Comparison of ENCODE assay signal across 18 cellular contexts in the genomic region with DNA sequence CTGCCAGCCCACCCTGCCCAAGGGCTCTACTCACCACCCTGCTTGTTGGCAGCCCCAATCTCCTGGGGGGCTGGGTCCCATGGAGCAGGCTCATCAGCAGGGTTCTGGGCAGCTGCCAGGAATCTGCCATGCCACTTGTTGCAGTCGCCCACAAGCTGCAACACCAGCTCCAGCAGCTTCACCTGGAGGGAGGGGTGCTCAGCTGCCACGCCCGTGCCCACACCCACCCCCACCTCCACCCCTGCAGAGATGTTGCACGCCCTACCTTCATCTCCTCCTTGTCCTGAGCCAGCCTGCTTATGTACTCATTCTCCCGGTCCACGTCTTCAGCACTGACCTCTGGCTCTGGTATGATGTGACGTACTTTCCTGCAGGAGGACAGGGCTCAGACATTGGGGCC.
DNase-seq lines count a peak whose midpoint lies in the region; ATAC-seq and TF ChIP-seq lines count a peak whose summit lies in the region.
"Had no signal": no experiment of that assay in that cellular context is flagged by ENCODE, and none has a peak within 500 bp of the region (broad histone marks: within the 10 kb centered on the region; RNA-seq: fewer than 3 reads in every experiment).

No MANE protein-coding gene starts in this region.

- peak overlapping the region; percentile 11 for H3K27ac Mint-ChIP-seq in T-helper 17 cell
- no peak overlapping the region for H3K27ac Mint-ChIP-seq in stimulated activated memory B cell treated with anti-CD40 and anti-IgM and Interleukin-4, amounts not matched to agents 10 μg/mL and 1 μg/mL and 100 μg/mL, for 72 hours
- H3K27ac Mint-ChIP-seq: CD8-positive, alpha-beta memory T cell had no signal

- H3K9me3 ChIP-seq in DND-41 (ENCODE audit: insufficient read depth, low read length, severe bottlenecking) (peaks cover 1% of the 10 kb centered on the region), T-helper 17 cell (ENCODE audit: control insufficient read depth, low read length, poor library complexity, severe bottlenecking) (no peaks in the 10 kb centered on the region)

- DNase-seq in NCI-H146 (lab: John Stamatoyannopoulos, UW) (peak; percentile 7), NCI-H146 treated with DMSO at 0.1 percent for 48 hours (lab: John Stamatoyannopoulos, UW; ENCODE audit: unreplicated experiment) (no peak), DND-41 (no peak), T-helper 17 cell (no peak), DMS53 (lab: John Stamatoyannopoulos, UW) (no peak), T1000 (lab: John Stamatoyannopoulos, UW) (no peak)
- DNase-seq in activated effector memory CD4-positive, alpha-beta T cell treated with anti-CD3 and anti-CD28 coated beads, Interleukin-2, amount 50 U/mL, for 16 hours, result no peak
- DNase-seq: AML-193; CD8-positive, alpha-beta memory T cell; DMS 273 treated with DMSO at 0.1 percent for 48 hours; DMS79; EL; GOT3; H9 had no signal

- H3K36me3 ChIP-seq in DND-41 (ENCODE audit: insufficient read depth, low read length), result no peaks in the 10 kb centered on the region
- H3K36me3 ChIP-seq: BLaER1 had no signal

- H3K4me3 Mint-ChIP-seq in T-helper 17 cell, result no peak overlapping the region
- H3K4me3 Mint-ChIP-seq in stimulated activated memory B cell treated with anti-CD40 and anti-IgM and Interleukin-4, amounts not matched to agents 10 μg/mL and 1 μg/mL and 100 μg/mL, for 72 hours, result no peak overlapping the region
- H3K4me3 Mint-ChIP-seq: CD8-positive, alpha-beta memory T cell; H9 had no signal

- H4K20me1 ChIP-seq in DND-41 (ENCODE audit: insufficient read depth, low read length), result no peaks in the 10 kb centered on the region
- H4K20me1 ChIP-seq: BLaER1 had no signal

- ATAC-seq in DND-41 (ENCODE audit: insufficient read depth, low read depth) (0 out of 3 replicates have a peak, but pooled peaks have one; percentile 19), T-helper 17 cell (no peak)
- ATAC-seq in stimulated activated memory B cell treated with anti-CD40 and anti-IgM and Interleukin-4, amounts not matched to agents 10 μg/mL and 1 μg/mL and 100 μg/mL, for 72 hours, result peak; percentile 9
- ATAC-seq: HepG2 had no signal

- no peak for TF ChIP-seq CTCF in DND-41 (IDR thresholded peaks at IDR 0.05; ENCODE audit: borderline replicate concordance, extremely low read depth, low read length, poor library complexity, severe bottlenecking)

- peaks cover 25% of the 10 kb centered on the region for H3K27me3 Mint-ChIP-seq in T-helper 17 cell
- H3K27me3 Mint-ChIP-seq in stimulated activated memory B cell treated with anti-CD40 and anti-IgM and Interleukin-4, amounts not matched to agents 10 μg/mL and 1 μg/mL and 100 μg/mL, for 72 hours, result peaks cover 22% of the 10 kb centered on the region

- H3K36me3 Mint-ChIP-seq in T-helper 17 cell (ENCODE audit: low read depth), result no peaks in the 10 kb centered on the region
- no peaks in the 10 kb centered on the region for H3K36me3 Mint-ChIP-seq in stimulated activated memory B cell treated with anti-CD40 and anti-IgM and Interleukin-4, amounts not matched to agents 10 μg/mL and 1 μg/mL and 100 μg/mL, for 72 hours
- H3K36me3 Mint-ChIP-seq: CD8-positive, alpha-beta memory T cell had no signal

- no peak overlapping the region for H2AFZ ChIP-seq in DND-41 (ENCODE audit: low read depth, low read length)

- no peaks in the 10 kb centered on the region for H3K27me3 ChIP-seq in DND-41 (ENCODE audit: insufficient read depth, low read length, poor library complexity)
- H3K27me3 ChIP-seq: BLaER1 had no signal

- peaks cover 13% of the 10 kb centered on the region for H3K4me1 ChIP-seq in DND-41 (ENCODE audit: insufficient read depth, low read length)
- H3K4me1 ChIP-seq: BLaER1 had no signal

- H3K4me2 ChIP-seq in DND-41 (ENCODE audit: insufficient read depth, low read length), result no peak overlapping the region
- H3K4me2 ChIP-seq: BLaER1 had no signal

- no peaks in the 10 kb centered on the region for H3K79me2 ChIP-seq in DND-41 (ENCODE audit: insufficient read depth, low read length)

- no peak overlapping the region for H3K4me3 ChIP-seq in DND-41 (ENCODE audit: low read depth in 1 of 2, low read length in 2 of 2)
- H3K4me3 ChIP-seq: BLaER1 had no signal

- H3K9ac ChIP-seq in DND-41 (ENCODE audit: low read depth, low read length), result no peak overlapping the region
- H3K9ac ChIP-seq: BLaER1 had no signal

- peaks cover 2% of the 10 kb centered on the region for H3K9me3 Mint-ChIP-seq in stimulated activated memory B cell treated with anti-CD40 and anti-IgM and Interleukin-4, amounts not matched to agents 10 μg/mL and 1 μg/mL and 100 μg/mL, for 72 hours

- no peak overlapping the region for H3K27ac ChIP-seq in DND-41 (ENCODE audit: low read length)
- H3K27ac ChIP-seq: 22Rv1, BLaER1 had no signal

- peaks cover 4% of the 10 kb centered on the region for H3K4me1 Mint-ChIP-seq in T-helper 17 cell
- no peaks in the 10 kb centered on the region for H3K4me1 Mint-ChIP-seq in stimulated activated memory B cell treated with anti-CD40 and anti-IgM and Interleukin-4, amounts not matched to agents 10 μg/mL and 1 μg/mL and 100 μg/mL, for 72 hours
- H3K4me1 Mint-ChIP-seq: CD8-positive, alpha-beta memory T cell had no signal
